Comparison of ENCODE assay signal across 8 cellular contexts in genomic region chr3:48558446-48559134, GRCh38. TPM values are rescaled to one million over a fixed set of nuclear protein-coding genes. Genes with fewer than 3 reads are reported as not detected.
DNase-seq lines count a peak whose midpoint lies in the region; ATAC-seq and TF ChIP-seq lines count a peak whose summit lies in the region.

No MANE protein-coding gene starts in this region.

- H3K36me3 Mint-ChIP-seq in natural killer cell treated with Interleukin-12 subunit alpha and Interleukin-12 subunit beta and Interleukin-15 and Interleukin-18, amount 100 ng/mL, for 72 hours: no peaks in the 10 kb centered on the region

- no peaks in the 10 kb centered on the region for H3K9me3 Mint-ChIP-seq in natural killer cell treated with Interleukin-12 subunit alpha and Interleukin-12 subunit beta and Interleukin-15 and Interleukin-18, amount 100 ng/mL, for 72 hours

- H3K4me1 ChIP-seq in BLaER1 treated with 17β-estradiol and CSF1 and Interleukin-3, amounts not matched to agents 10 nM and 100 nM: peaks cover 85 to 95% (median 93%) of the 10 kb centered on the region in 10 experiments
- peaks cover 15 to 34% of the 10 kb centered on the region in 2 donors for H3K4me1 ChIP-seq in ascending aorta

- H4K20me1 ChIP-seq in BLaER1 treated with 17β-estradiol and CSF1 and Interleukin-3, amounts not matched to agents 10 nM and 100 nM: no peaks in the 10 kb centered on the region

- peak overlapping the region; percentile 78 for H3K4me3 Mint-ChIP-seq in natural killer cell treated with Interleukin-12 subunit alpha and Interleukin-12 subunit beta and Interleukin-15 and Interleukin-18, amount 100 ng/mL, for 72 hours

- no peak for ATAC-seq in natural killer cell treated with Interleukin-12 subunit alpha and Interleukin-12 subunit beta and Interleukin-15 and Interleukin-18, amount 100 ng/mL, for 72 hours
- ATAC-seq in GM19023 (IDR thresholded peaks at IDR 0.05; ENCODE audit: unreplicated experiment) (no peak), GM21447 (IDR thresholded peaks at IDR 0.05; ENCODE audit: unreplicated experiment) (no peak)

- intact Hi-C loops in ascending aorta (cut with DNase I): loop anchor here (1.0 to 5.0 kb wide), 2 partner anchors 37 to 129 kb away; partner anchors contain the start of genes COL7A1 and NCKIPSD

- H3K9ac ChIP-seq in BLaER1 treated with 17β-estradiol and CSF1 and Interleukin-3, amounts not matched to agents 10 nM and 100 nM: peak overlapping the region; percentile 24 to 79 (median 61); a peak in 20 of 22 replicates

- H3K27me3 ChIP-seq in BLaER1 treated with 17β-estradiol and CSF1 and Interleukin-3, amounts not matched to agents 10 nM and 100 nM: no peaks in the 10 kb centered on the region
- H3K27me3 ChIP-seq in ascending aorta: no peaks in the 10 kb centered on the region

- no peaks in the 10 kb centered on the region for H3K9me3 ChIP-seq in BLaER1 treated with 17β-estradiol and CSF1 and Interleukin-3, amounts not matched to agents 10 nM and 100 nM (replicated peaks in 1 of 11)
- H3K9me3 ChIP-seq in ascending aorta: no peaks in the 10 kb centered on the region

- DNase-seq in NCI-H524 (lab: John Stamatoyannopoulos, UW): peak; percentile 96 to 97
- peak in 1 of 2 donors; percentile 39 for DNase-seq in ascending aorta (ENCODE audit: low spot score in 2 of 2)
- no peak for DNase-seq in natural killer cell treated with Interleukin-12 subunit alpha and Interleukin-12 subunit beta and Interleukin-15 and Interleukin-18, amount 100 ng/mL, for 72 hours (ENCODE audit: low spot score)
- no peak for DNase-seq in DMS79 treated with DMSO at 0.1 percent for 48 hours (lab: John Stamatoyannopoulos, UW)
- no peak for DNase-seq in stimulated activated CD4-positive, alpha-beta T cell treated with anti-CD3 and anti-CD28 coated beads, Interleukin-2, amount 100 ng/mL, for 48 hours

- no peaks in the 10 kb centered on the region for H3K27me3 Mint-ChIP-seq in natural killer cell treated with Interleukin-12 subunit alpha and Interleukin-12 subunit beta and Interleukin-15 and Interleukin-18, amount 100 ng/mL, for 72 hours

- peak overlapping the region; percentile 60 to 66 for H3K27ac Mint-ChIP-seq in natural killer cell treated with Interleukin-12 subunit alpha and Interleukin-12 subunit beta and Interleukin-15 and Interleukin-18, amount 100 ng/mL, for 72 hours

- TF ChIP-seq CTCF in ascending aorta (IDR thresholded peaks at IDR 0.05): peak in 1 of 3 experiments; percentile 4

- peak overlapping the region in 1 of 10 experiments; percentile 78; a peak in 4 of 20 replicates for H3K4me3 ChIP-seq in BLaER1 treated with 17β-estradiol and CSF1 and Interleukin-3, amounts not matched to agents 10 nM and 100 nM
- no peak overlapping the region for H3K4me3 ChIP-seq in ascending aorta

- H3K4me2 ChIP-seq in BLaER1 treated with 17β-estradiol and CSF1 and Interleukin-3, amounts not matched to agents 10 nM and 100 nM: peak overlapping the region; percentile 87 to 99 (median 97)

- H3K27ac ChIP-seq in BLaER1 treated with 17β-estradiol and CSF1 and Interleukin-3, amounts not matched to agents 10 nM and 100 nM: peak overlapping the region; percentile 19 to 94 (median 63); a peak in 19 of 22 replicates
- H3K27ac ChIP-seq in ascending aorta: peak overlapping the region; percentile 44 to 83

- peaks cover 23 to 41% of the 10 kb centered on the region in 2 donors for H3K4me1 Mint-ChIP-seq in natural killer cell treated with Interleukin-12 subunit alpha and Interleukin-12 subunit beta and Interleukin-15 and Interleukin-18, amount 100 ng/mL, for 72 hours (ENCODE audit: low read depth in 2 of 2)

- H3K36me3 ChIP-seq in BLaER1 treated with 17β-estradiol and CSF1 and Interleukin-3, amounts not matched to agents 10 nM and 100 nM: no peaks in the 10 kb centered on the region
- no peaks in the 10 kb centered on the region for H3K36me3 ChIP-seq in ascending aorta

RNA-seq across cellular contexts. Expression of gene PFKFB4, which starts 2.0 kb away (rescaled TPM):
- total RNA-seq in ascending aorta: 3.7 TPM
- total RNA-seq in natural killer cell treated with Interleukin-12 subunit alpha and Interleukin-12 subunit beta and Interleukin-15 and Interleukin-18, amount 100 ng/mL, for 72 hours: 10 to 100 TPM; 11.1 to 27.4 TPM

RNA-seq across cellular contexts. Expression of gene UCN2, which starts 5.0 kb away (rescaled TPM):
- total RNA-seq in ascending aorta: not detected
- total RNA-seq in natural killer cell treated with Interleukin-12 subunit alpha and Interleukin-12 subunit beta and Interleukin-15 and Interleukin-18, amount 100 ng/mL, for 72 hours: not detected

RNA-seq across cellular contexts. Expression of gene COL7A1, which starts 36.5 kb away (rescaled TPM):
- total RNA-seq in ascending aorta: 22.2 TPM
- 1 to 10 TPM; 1.5 to 1.8 TPM for total RNA-seq in natural killer cell treated with Interleukin-12 subunit alpha and Interleukin-12 subunit beta and Interleukin-15 and Interleukin-18, amount 100 ng/mL, for 72 hours

RNA-seq across cellular contexts. Expression of gene UQCRC1, which starts 50.9 kb away (rescaled TPM):
- total RNA-seq in ascending aorta: 193 TPM
- 100 to 1,000 TPM; 171 to 211 TPM for total RNA-seq in natural killer cell treated with Interleukin-12 subunit alpha and Interleukin-12 subunit beta and Interleukin-15 and Interleukin-18, amount 100 ng/mL, for 72 hours

RNA-seq across cellular contexts. Expression of gene SHISA5, which starts 54.6 kb away (rescaled TPM):
- total RNA-seq in ascending aorta: 218 TPM
- total RNA-seq in natural killer cell treated with Interleukin-12 subunit alpha and Interleukin-12 subunit beta and Interleukin-15 and Interleukin-18, amount 100 ng/mL, for 72 hours: 100 to 1,000 TPM in 1 of 2 donors, 10 to 100 TPM in 1; 88.4 to 126 TPM

Comparison
In these comparisons a context has a peak if more than half of its experiments do, and no peak if none do; other contexts are left out.
1. DNase-seq: peak in NCI-H524 (2 of 2); none in natural killer cell treated with Interleukin-12 subunit alpha and Interleukin-12 subunit beta and Interleukin-15 and Interleukin-18, amount 100 ng/mL, for 72 hours (single experiment), DMS79 treated with DMSO at 0.1 percent for 48 hours (single experiment) and stimulated activated CD4-positive, alpha-beta T cell treated with anti-CD3 and anti-CD28 coated beads, Interleukin-2, amount 100 ng/mL, for 48 hours (0 of 2).